In the genomic region with DNA sequence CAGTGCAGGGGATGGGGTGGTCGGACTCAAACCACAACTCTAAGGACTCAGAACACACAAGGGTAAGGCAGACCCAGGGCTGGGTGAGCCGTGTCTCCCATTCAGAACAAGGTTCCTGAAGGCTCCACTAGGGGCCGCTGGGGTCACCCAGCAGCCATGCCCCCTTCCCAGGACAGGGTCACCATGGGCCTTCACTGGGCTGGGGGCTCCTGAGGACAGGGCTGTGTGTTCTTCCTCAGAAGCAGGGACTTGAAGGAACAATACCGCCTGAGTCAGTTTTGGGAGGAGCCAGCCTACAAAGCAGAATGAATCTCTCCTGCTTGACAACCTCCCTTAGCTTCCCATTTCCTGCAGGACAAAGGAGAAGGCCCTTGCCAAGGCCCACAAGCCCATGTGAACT, we compare ENCODE assay signal across 9 cellular contexts. TPM values are rescaled to one million over a fixed set of nuclear protein-coding genes. Genes with fewer than 3 reads are reported as not detected.
A peak's percentile ranks its signal among the peaks of the same experiment; 100 is the strongest.
DNase-seq lines count a peak whose midpoint lies in the region; TF ChIP-seq lines count a peak whose summit lies in the region.
"Had no signal": no experiment of that assay in that cellular context is flagged by ENCODE, and none has a peak within 500 bp of the region (broad histone marks: within the 10 kb centered on the region; RNA-seq: fewer than 3 reads in every experiment).

No MANE protein-coding gene starts in this region.

- no peak overlapping the region for H3K4me3 ChIP-seq in OCI-LY3 (ENCODE audit: low read length)
- no peak overlapping the region for H3K4me3 ChIP-seq in spleen
- H3K4me3 ChIP-seq: pancreas had no signal

- no peak overlapping the region for H3K9ac ChIP-seq in OCI-LY3 (ENCODE audit: low read length)

- TF ChIP-seq POLR2A in erythroblast (IDR thresholded peaks at IDR 0.05; ENCODE audit: low read length) (no peak), spleen (IDR thresholded peaks at IDR 0.05) (no peak)

- WGBS in spleen, 5 donors, result 49 to 80% (median 59%) methylated on average over 2 to 4 of the region's 4 CpGs

- H3K9me3 ChIP-seq in OCI-LY3 (ENCODE audit: insufficient read depth, low read length), result no peaks in the 10 kb centered on the region
- H3K9me3 ChIP-seq in spleen, result no peaks in the 10 kb centered on the region
- H3K9me3 ChIP-seq: pancreas had no signal

- DNase-seq in activated CD4-positive, alpha-beta T cell treated with anti-CD3 and anti-CD28 coated beads for 48 hours, result peak; percentile 37
- DNase-seq in activated CD4-positive, alpha-beta T cell treated with anti-CD3 and anti-CD28 coated beads for 1 hour, result no peak
- peak; percentile 25 to 40 for DNase-seq in erythroblast (lab: John Stamatoyannopoulos, UW)
- DNase-seq in spleen, result peak; percentile 61
- no peak for DNase-seq in hepatic stellate cell (ENCODE audit: low spot score)
- DNase-seq in DMS153 (lab: John Stamatoyannopoulos, UW), result no peak
- DNase-seq in NCI-H1105 treated with DMSO at 0.1 percent for 48 hours (lab: John Stamatoyannopoulos, UW), result no peak
- DNase-seq: pancreas had no signal

- H3K4me2 ChIP-seq in OCI-LY3 (ENCODE audit: low read length), result no peak overlapping the region

- no peak overlapping the region for H3K27ac ChIP-seq in OCI-LY3 (ENCODE audit: low read length)
- no peak overlapping the region for H3K27ac ChIP-seq in spleen
- H3K27ac ChIP-seq: pancreas had no signal

- H3K36me3 ChIP-seq in OCI-LY3 (replicated peaks; ENCODE audit: low read depth, low read length), result no peaks in the 10 kb centered on the region
- peaks cover 0 to 4% (median 0%) of the 10 kb centered on the region in 6 donors for H3K36me3 ChIP-seq in spleen
- H3K36me3 ChIP-seq: pancreas had no signal

- H2AFZ ChIP-seq in OCI-LY3 (ENCODE audit: low read depth, low read length), result no peak overlapping the region

- no peaks in the 10 kb centered on the region for H3K79me2 ChIP-seq in OCI-LY3 (ENCODE audit: low read length)

- H3K4me1 ChIP-seq in OCI-LY3 (ENCODE audit: low read length) (no peaks in the 10 kb centered on the region), spleen (peaks cover 0 to 4% (median 0%) of the 10 kb centered on the region in 6 donors)
- H3K4me1 ChIP-seq: pancreas had no signal

- TF ChIP-seq CTCF in OCI-LY3 (IDR thresholded peaks at IDR 0.05; ENCODE audit: low read depth, low read length) (peak; percentile 43), spleen (IDR thresholded peaks at IDR 0.05 in 8 of 11, conservative IDR thresholded peaks at IDR 0.05 in 3 of 11) (peak in 3 of 11 experiments; percentile 26 to 41 (median 33))

- intact Hi-C loops in spleen (cut with DNase I; ENCODE audit: low total_unique reads), result no loop called here

- no peaks in the 10 kb centered on the region for H3K27me3 ChIP-seq in OCI-LY3 (ENCODE audit: low read depth, low read length)
- peaks cover 0 to 17% (median 4%) of the 10 kb centered on the region in 7 donors for H3K27me3 ChIP-seq in spleen (replicated peaks in 1 of 7)
- H3K27me3 ChIP-seq: pancreas had no signal

- H4K20me1 ChIP-seq in OCI-LY3 (ENCODE audit: insufficient read depth, low read length), result no peaks in the 10 kb centered on the region

RNA-seq across cellular contexts. Expression of a gene that starts 15.4 kb away (rescaled TPM):
- 1 to 10 TPM; 1.6 to 6.9 (median 3.3) TPM for total RNA-seq in spleen
- 1 to 10 TPM in 1 of 3 donors, under 1 TPM in 2; 0.30 to 1.0 (median 0.44) TPM for polyA plus RNA-seq in spleen

RNA-seq across cellular contexts. Expression of a gene that starts 41.4 kb away (rescaled TPM):
- total RNA-seq in spleen, result 10 to 100 TPM; 57.8 to 99.0 (median 72.4) TPM
- polyA plus RNA-seq in spleen, result 10 to 100 TPM; 34.6 to 43.2 (median 39.5) TPM

Comparison
In these comparisons a context has a peak if more than half of its experiments do, and no peak if none do; other contexts are left out.
1. DNase-seq: peak in activated CD4-positive, alpha-beta T cell treated with anti-CD3 and anti-CD28 coated beads for 48 hours (single experiment), erythroblast (2 of 2) and spleen (single experiment); none in activated CD4-positive, alpha-beta T cell treated with anti-CD3 and anti-CD28 coated beads for 1 hour (single experiment), hepatic stellate cell (single experiment), DMS153 (single experiment) and NCI-H1105 treated with DMSO at 0.1 percent for 48 hours (single experiment).